10 cellular contexts compared by ENCODE assay signal in genomic region chrX:51332188-51332942, GRCh38. TPM values are rescaled to one million over a fixed set of nuclear protein-coding genes. Genes with fewer than 3 reads are reported as not detected.
A peak's percentile ranks its signal among the peaks of the same experiment; 100 is the strongest.
DNase-seq lines count a peak whose midpoint lies in the region; ATAC-seq and TF ChIP-seq lines count a peak whose summit lies in the region.
"Had no signal": no experiment of that assay in that cellular context is flagged by ENCODE, and none has a peak within 500 bp of the region (broad histone marks: within the 10 kb centered on the region; RNA-seq: fewer than 3 reads in every experiment).

Gene NUDT10 (plus strand): TSS chrX:51332822. CDS start chrX:51332966, 144 bp downstream.

- POLR2A ChIA-PET in Caco-2 (lab: Charles Lee): no interaction called here

- BruUV-seq in Caco-2 (replicated peaks; lab: Mats Ljungman, UMichigan): no TSS peak

- DNase-seq in Caco-2 (peak; percentile 3 to 26), NCI-H2227 treated with DMSO at 0.1 percent for 48 hours (lab: John Stamatoyannopoulos, UW) (peak; percentile 79), heart right ventricle (peak; percentile 17 to 36), progenitor cell of endocrine pancreas (ENCODE audit: low spot score, unreplicated experiment) (peak; percentile 59)

- no peak within 1 kb of the TSS for H3K27ac ChIP-seq in heart right ventricle
- H3K27ac ChIP-seq: neutrophil had no signal

- no peaks in the 10 kb centered on the region for H3K36me3 Mint-ChIP-seq in Caco-2 (ENCODE audit: insufficient read depth, unreplicated experiment)
- H3K36me3 Mint-ChIP-seq in activated naive CD4-positive, alpha-beta T cell treated with anti-CD3 and anti-CD28 coated beads, Interleukin-2, amount 50 U/mL, for 24 hours: no peaks in the 10 kb centered on the region
- no peaks in the 10 kb centered on the region for H3K36me3 Mint-ChIP-seq in progenitor cell of endocrine pancreas (ENCODE audit: insufficient read depth)

- H3K36me3 ChIP-seq in Caco-2 (ENCODE audit: control insufficient read depth, insufficient read depth, low read length): no peaks in the 10 kb centered on the region
- no peaks in the 10 kb centered on the region for H3K36me3 ChIP-seq in heart right ventricle
- H3K36me3 ChIP-seq: neutrophil had no signal

- H3K4me3 ChIP-seq in Caco-2 (ENCODE audit: low read depth, low read length) (peak within 1 kb of the TSS; percentile 5; the same call in 1 of the 2 replicates), heart right ventricle (peak within 1 kb of the TSS in 9 of 10 donors; percentile 16 to 51 (median 49))

- H3K27ac Mint-ChIP-seq in Caco-2 (ENCODE audit: unreplicated experiment) (no peak within 1 kb of the TSS), progenitor cell of endocrine pancreas (peak within 1 kb of the TSS; percentile 67)
- peak within 1 kb of the TSS; percentile 68 for H3K27ac Mint-ChIP-seq in activated naive CD4-positive, alpha-beta T cell treated with anti-CD3 and anti-CD28 coated beads, Interleukin-2, amount 50 U/mL, for 24 hours

- H3K27me3 ChIP-seq in Caco-2 (replicated peaks; ENCODE audit: control insufficient read depth, insufficient read depth, low read length) (no peaks in the 10 kb centered on the region), heart right ventricle (peaks cover 0 to 62% (median 0%) of the 10 kb centered on the region in 7 donors)

- H3K9me3 ChIP-seq in Caco-2: no peaks in the 10 kb centered on the region
- no peaks in the 10 kb centered on the region for H3K9me3 ChIP-seq in heart right ventricle
- H3K9me3 ChIP-seq: neutrophil had no signal

- peaks cover 8% of the 10 kb centered on the region for H3K27me3 Mint-ChIP-seq in Caco-2 (ENCODE audit: insufficient read depth, unreplicated experiment)
- no peaks in the 10 kb centered on the region for H3K27me3 Mint-ChIP-seq in activated naive CD4-positive, alpha-beta T cell treated with anti-CD3 and anti-CD28 coated beads, Interleukin-2, amount 50 U/mL, for 24 hours
- peaks cover 8% of the 10 kb centered on the region for H3K27me3 Mint-ChIP-seq in progenitor cell of endocrine pancreas

- intact Hi-C loops in Caco-2 (cut with micrococcal nuclease; ENCODE audit: unreplicated experiment): no loop called here
- intact Hi-C loops in heart right ventricle (cut with DNase I): loop anchor here in 1 of 10 donors (10.0 kb wide), 1 partner anchor 82 kb away; no protein-coding TSS in a partner anchor

- H3K4me1 Mint-ChIP-seq in Caco-2 (ENCODE audit: low read depth, unreplicated experiment) (no peaks in the 10 kb centered on the region), progenitor cell of endocrine pancreas (ENCODE audit: low read depth) (no peaks in the 10 kb centered on the region)
- peaks cover 5% of the 10 kb centered on the region for H3K4me1 Mint-ChIP-seq in activated naive CD4-positive, alpha-beta T cell treated with anti-CD3 and anti-CD28 coated beads, Interleukin-2, amount 50 U/mL, for 24 hours

- H3K4me3 Mint-ChIP-seq in Caco-2 (ENCODE audit: unreplicated experiment) (peak within 1 kb of the TSS; percentile 62), progenitor cell of endocrine pancreas (ENCODE audit: low read depth) (peak within 1 kb of the TSS; percentile 87)
- H3K4me3 Mint-ChIP-seq in activated naive CD4-positive, alpha-beta T cell treated with anti-CD3 and anti-CD28 coated beads, Interleukin-2, amount 50 U/mL, for 24 hours: peak within 1 kb of the TSS; percentile 85

- TF ChIP-seq CTCF in Caco-2 (IDR thresholded peaks at IDR 0.05; ENCODE audit: insufficient read depth in 1 of 2, low read depth in 1 of 2, low read length in 1 of 2, severe bottlenecking in 1 of 2, unreplicated experiment in 1 of 2): no peak
- TF ChIP-seq CTCF in heart right ventricle (IDR thresholded peaks at IDR 0.05): no peak
- no peak for TF ChIP-seq CTCF in progenitor cell of endocrine pancreas (IDR thresholded peaks at IDR 0.05; ENCODE audit: unreplicated experiment)

- WGBS in heart right ventricle, 2 donors: 1 to 2% methylated on average over 44 to 63 of the region's 68 CpGs

- ATAC-seq in heart right ventricle (peak; percentile 47 to 85 (median 76)), HG02870 (IDR thresholded peaks at IDR 0.05; ENCODE audit: unreplicated experiment) (no peak), HG03108 (IDR thresholded peaks at IDR 0.05; ENCODE audit: unreplicated experiment) (no peak), GM21576 (IDR thresholded peaks at IDR 0.05; ENCODE audit: unreplicated experiment) (no peak)
- ATAC-seq: HCT116 had no signal

- no peaks in the 10 kb centered on the region for H3K4me1 ChIP-seq in Caco-2
- no peaks in the 10 kb centered on the region for H3K4me1 ChIP-seq in heart right ventricle

- CTCF ChIA-PET in Caco-2 (lab: Charles Lee): no interaction called here

- no peaks in the 10 kb centered on the region for H3K9me3 Mint-ChIP-seq in Caco-2 (ENCODE audit: unreplicated experiment)
- H3K9me3 Mint-ChIP-seq in activated naive CD4-positive, alpha-beta T cell treated with anti-CD3 and anti-CD28 coated beads, Interleukin-2, amount 50 U/mL, for 24 hours: no peaks in the 10 kb centered on the region
- H3K9me3 Mint-ChIP-seq in progenitor cell of endocrine pancreas (ENCODE audit: low read depth): peaks cover 10% of the 10 kb centered on the region

RNA-seq across cellular contexts. Expression of gene NUDT10, which starts in this region (rescaled TPM):
- total RNA-seq in Caco-2 (2022) (not detected in 2 replicates), heart right ventricle (under 1 TPM in 5 of 10 donors, not detected in 5; 0.14 to 0.37 (median 0.22) TPM), progenitor cell of endocrine pancreas (3.4 and 3.6 TPM in 2 replicates)
- polyA plus RNA-seq in heart right ventricle: under 1 TPM; 0.33 to 0.80 TPM

Comparison
In these comparisons a context has a peak if more than half of its experiments do, and no peak if none do; other contexts are left out.
1. Peak in DNase-seq and H3K4me3 ChIP-seq in Caco-2; RNA of the gene not detected or under 1 TPM.
2. Peak in DNase-seq, ATAC-seq and H3K4me3 ChIP-seq in heart right ventricle; RNA of the gene not detected or under 1 TPM.
3. DNase-seq: peak in every context shown above with its lines; median percentile 79 in NCI-H2227 treated with DMSO at 0.1 percent for 48 hours; 59 in progenitor cell of endocrine pancreas; 26 in heart right ventricle; 14 in Caco-2.